Comparison of ENCODE assay signal across 8 cellular contexts in the genomic region with DNA sequence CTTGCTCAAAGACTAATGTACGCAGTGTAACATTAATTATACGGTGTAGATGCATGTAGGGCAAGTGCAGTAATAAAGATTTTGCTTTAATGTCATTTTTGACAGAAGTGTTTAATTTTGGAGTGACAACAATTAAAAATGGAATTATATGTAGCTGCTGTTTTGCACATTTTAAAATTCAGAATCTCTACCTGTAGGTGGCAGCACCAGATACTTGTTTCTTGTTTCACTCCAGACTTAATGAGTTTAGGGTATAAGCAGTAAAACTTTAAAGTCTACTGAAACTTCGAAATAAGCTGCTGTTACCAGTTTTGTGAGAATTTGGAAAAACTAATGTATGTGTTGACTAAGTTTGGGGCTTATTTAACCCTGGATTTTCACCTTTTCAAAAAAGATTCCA.
DNase-seq lines count a peak whose midpoint lies in the region; ATAC-seq and TF ChIP-seq lines count a peak whose summit lies in the region.

No MANE protein-coding gene starts in this region.

- TF ChIP-seq CTCF in fibroblast of villous mesenchyme (IDR thresholded peaks at IDR 0.05; ENCODE audit: insufficient read depth, low read depth, low read length) (peak; percentile 40), testis (IDR thresholded peaks at IDR 0.05) (peak; percentile 38 to 48 (median 45))

- no peak for ATAC-seq in GM21526 (IDR thresholded peaks at IDR 0.05; ENCODE audit: low FRiP score, unreplicated experiment)

- H3K4me3 ChIP-seq in GM23248 = no peak overlapping the region
- no peak overlapping the region for H3K4me3 ChIP-seq in fibroblast of villous mesenchyme (ENCODE audit: low read depth, low read length)
- H3K4me3 ChIP-seq in testis = no peak overlapping the region

- WGBS in GM23248 (ENCODE audit: low coverage in 1 of 2, low lambda C conversion rate in 2 of 2, missing lambda C conversion rate in 2 of 2), 2 experiments = 21 to 30% methylated on average over 3 of the region's 3 CpGs
- 47 to 49% methylated on average over 3 of the region's 3 CpGs for WGBS in testis, 2 donors

- no peak for TF ChIP-seq POLR2A in testis (IDR thresholded peaks at IDR 0.05)

- no peaks in the 10 kb centered on the region for H3K36me3 ChIP-seq in GM23248 (ENCODE audit: low read depth)
- no peaks in the 10 kb centered on the region for H3K36me3 ChIP-seq in testis (ENCODE audit: low read depth, missing control alignments)

- H3K4me1 ChIP-seq in GM23248 (ENCODE audit: insufficient read depth) = no peaks in the 10 kb centered on the region
- no peaks in the 10 kb centered on the region for H3K4me1 ChIP-seq in testis

- no peaks in the 10 kb centered on the region for H3K79me2 ChIP-seq in GM23248 (ENCODE audit: insufficient read depth)

- no peak overlapping the region for H2AFZ ChIP-seq in GM23248

- H3K27ac ChIP-seq in GM23248 (no peak overlapping the region), testis (no peak overlapping the region)

- H4K20me1 ChIP-seq in GM23248 (ENCODE audit: insufficient read depth) = no peaks in the 10 kb centered on the region

- in situ Hi-C loops in Caki2 (cut with HindIII; ENCODE audit: low pct_unique_long_range_greater_than_20kb, low sequenced_read_pairs) (no loop called here), GM23248 (cut with MboI) (loop anchor here (25.0 kb wide), 1 partner anchor 299 kb away; no protein-coding TSS in a partner anchor)

- no peaks in the 10 kb centered on the region for H3F3A ChIP-seq in GM23248 (ENCODE audit: insufficient read depth)

- H3K9me3 ChIP-seq in GM23248 (ENCODE audit: low read depth) = no peaks in the 10 kb centered on the region
- no peaks in the 10 kb centered on the region for H3K9me3 ChIP-seq in testis

- no peak overlapping the region for H3K9ac ChIP-seq in GM23248

- H3K27me3 ChIP-seq in GM23248 (replicated peaks; ENCODE audit: insufficient read depth) (no peaks in the 10 kb centered on the region), testis (no peaks in the 10 kb centered on the region)

- H3K4me2 ChIP-seq in GM23248 (ENCODE audit: unreplicated experiment) = no peak overlapping the region

- intact Hi-C loops in testis (cut with DNase I; ENCODE audit: low total_unique reads) = no loop called here

- peak; percentile 19 for DNase-seq in Caki2 (ENCODE audit: low read depth)
- peak; percentile 27 for DNase-seq in GM23248
- peak; percentile 17 for DNase-seq in SK-N-DZ (ENCODE audit: low spot score)
- peak; percentile 48 for DNase-seq in fibroblast of villous mesenchyme (ENCODE audit: low read depth)
- peak; percentile 26 for DNase-seq in testis
- DNase-seq in germinal center (ENCODE audit: low spot score) = no peak
- no peak for DNase-seq in HK-2 (ENCODE audit: unreplicated experiment)

- no peaks in the 10 kb centered on the region for H3K9me2 ChIP-seq in GM23248 (ENCODE audit: insufficient read depth)

Comparison
In these comparisons a context has a peak if more than half of its experiments do, and no peak if none do; other contexts are left out.
1. DNase-seq: peak in Caki2 (single experiment), GM23248 (single experiment), SK-N-DZ (single experiment), fibroblast of villous mesenchyme (single experiment) and testis (single experiment); none in germinal center (single experiment) and HK-2 (single experiment).